Comparison of ENCODE assay signal across 28 cellular contexts in the genomic region with DNA sequence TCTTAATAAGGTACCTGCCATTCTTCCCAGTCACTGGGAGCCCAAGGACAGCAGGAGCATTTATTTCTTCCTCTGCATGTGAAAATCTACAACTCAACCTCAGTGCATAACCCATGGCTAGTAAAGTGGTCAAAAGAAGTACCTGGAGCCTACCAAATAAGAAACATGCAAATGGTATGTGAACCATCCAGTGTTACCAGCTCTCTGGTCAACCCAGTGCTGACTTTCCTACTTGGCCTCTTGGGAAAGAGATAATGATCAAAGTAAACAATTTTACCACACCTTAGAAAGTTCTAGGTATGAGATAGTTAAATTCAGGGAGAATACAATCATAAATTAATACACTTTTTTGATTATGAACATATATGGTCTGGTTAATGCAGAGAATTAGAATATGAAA.
DNase-seq lines count a peak whose midpoint lies in the region; ATAC-seq and TF ChIP-seq lines count a peak whose summit lies in the region.
"Had no signal": no experiment of that assay in that cellular context is flagged by ENCODE, and none has a peak within 500 bp of the region (broad histone marks: within the 10 kb centered on the region; RNA-seq: fewer than 3 reads in every experiment).

No MANE protein-coding gene starts in this region.

- H3K9me3 ChIP-seq in osteoblast (ENCODE audit: low read depth, low read length) (no peaks in the 10 kb centered on the region), MM.1S (replicated peaks; ENCODE audit: insufficient read depth, low read length) (no peaks in the 10 kb centered on the region)
- H3K9me3 ChIP-seq: pancreas had no signal

- no TSS peak for BruUV-seq in Calu3 (replicated peaks; lab: Mats Ljungman, UMichigan)

- H3K36me3 Mint-ChIP-seq in Calu3 (ENCODE audit: insufficient read depth, unreplicated experiment) (no peaks in the 10 kb centered on the region), chondrocyte (ENCODE audit: low read depth) (no peaks in the 10 kb centered on the region)
- H3K36me3 Mint-ChIP-seq: memory B cell had no signal

- H4K20me1 ChIP-seq in osteoblast (ENCODE audit: insufficient read depth, low read length) (no peaks in the 10 kb centered on the region), MM.1S (ENCODE audit: insufficient read depth, low read length) (no peaks in the 10 kb centered on the region)

- TF ChIP-seq CTCF in Calu3 (IDR thresholded peaks at IDR 0.05; ENCODE audit: unreplicated experiment) (no peak), LNCaP clone FGC (IDR thresholded peaks at IDR 0.05; ENCODE audit: control insufficient read depth, extremely low read depth, insufficient read depth) (no peak), epithelial cell of esophagus (IDR thresholded peaks at IDR 0.05; ENCODE audit: insufficient read depth, low read depth, low read length, missing control alignments) (no peak), osteoblast (IDR thresholded peaks at IDR 0.05; ENCODE audit: extremely low read depth, low read depth, low read length) (no peak), chondrocyte (IDR thresholded peaks at IDR 0.05) (no peak), MM.1S (IDR thresholded peaks at IDR 0.05; ENCODE audit: low read length) (no peak)

- DNase-seq in Calu3 = peak; percentile 40
- peak; percentile 51 for DNase-seq in LNCaP clone FGC (ENCODE audit: low read depth)
- DNase-seq in epithelial cell of esophagus (ENCODE audit: low read depth) = peak; percentile 77
- no peak for DNase-seq in osteoblast (ENCODE audit: insufficient read length, low spot score, missing footprints)
- DNase-seq in 8988T = no peak
- DNase-seq in chondrocyte (ENCODE audit: low spot score) = no peak
- DNase-seq in MM.1S = no peak
- DNase-seq in stimulated activated naive CD8-positive, alpha-beta T cell treated with anti-CD3 and anti-CD28 coated beads, Interleukin-15, amount 100 ng/mL, for 72 hours = no peak
- DNase-seq: activated naive CD4-positive, alpha-beta T cell; activated naive CD8-positive, alpha-beta T cell treated with anti-CD3 and anti-CD28 coated beads, Interleukin-2, amount 50 U/mL, for 24 hours; activated T-cell treated with anti-CD3 and anti-CD28 coated beads, Interleukin-2, amount 50 U/mL, for 4 hours; CD4-positive, alpha-beta T cell; cerebellar nuclear complex; H7; Karpas-422; left colon; NCI-H187; NCI-H2171 treated with DMSO at 0.1 percent for 48 hours; NCI-H510A; pancreas; small intestine; stimulated activated naive CD4-positive, alpha-beta T cell treated with Interleukin-2 at 50 U/mL for 16 hours had no signal

- no peak for ATAC-seq in stimulated activated naive CD8-positive, alpha-beta T cell treated with anti-CD3 and anti-CD28 coated beads, Interleukin-15, amount 100 ng/mL, for 72 hours
- ATAC-seq: activated naive CD8-positive, alpha-beta T cell treated with anti-CD3 and anti-CD28 coated beads, Interleukin-2, amount 50 U/mL, for 24 hours; activated T-cell treated with anti-CD3 and anti-CD28 coated beads, Interleukin-2, amount 50 U/mL, for 4 hours; left colon; pancreas had no signal

- intact Hi-C loops in Calu3 (cut with micrococcal nuclease; ENCODE audit: unreplicated experiment) = loop anchor here (5.0 kb wide), 1 partner anchor 83 kb away; no protein-coding TSS in a partner anchor

- H3K36me3 ChIP-seq in osteoblast (ENCODE audit: insufficient read depth, low read length) = no peaks in the 10 kb centered on the region
- H3K36me3 ChIP-seq in MM.1S (replicated peaks; ENCODE audit: insufficient read depth, low read length) = no peaks in the 10 kb centered on the region
- H3K36me3 ChIP-seq: pancreas had no signal

- no peak overlapping the region for H3K4me3 ChIP-seq in LNCaP clone FGC (ENCODE audit: low read depth, low read length)
- no peak overlapping the region for H3K4me3 ChIP-seq in epithelial cell of esophagus (ENCODE audit: low read length)
- no peak overlapping the region for H3K4me3 ChIP-seq in osteoblast (ENCODE audit: insufficient read depth, low read length)
- H3K4me3 ChIP-seq in MM.1S (ENCODE audit: low read length) = no peak overlapping the region
- H3K4me3 ChIP-seq: pancreas, SK-N-MC had no signal

- CTCF ChIA-PET in Calu3 (lab: Charles Lee) = interaction anchor here (1.3 to 2.2 kb wide), 3 partner anchors 8 to 334 kb away, joined by 3 to 7 read pairs (median 5); no protein-coding TSS in a partner anchor

- H3F3A ChIP-seq in MM.1S (ENCODE audit: insufficient read depth, low read length) = no peaks in the 10 kb centered on the region

- no peaks in the 10 kb centered on the region for H3K79me2 ChIP-seq in osteoblast (ENCODE audit: insufficient read depth, low read length)
- H3K79me2 ChIP-seq in MM.1S (ENCODE audit: low read length) = no peaks in the 10 kb centered on the region

- no peak overlapping the region for H3K4me3 Mint-ChIP-seq in Calu3 (ENCODE audit: low read depth, unreplicated experiment)
- H3K4me3 Mint-ChIP-seq in chondrocyte (ENCODE audit: unreplicated experiment) = no peak overlapping the region
- no peak overlapping the region for H3K4me3 Mint-ChIP-seq in stimulated activated naive CD8-positive, alpha-beta T cell treated with anti-CD3 and anti-CD28 coated beads, Interleukin-15, amount 100 ng/mL, for 72 hours
- H3K4me3 Mint-ChIP-seq: activated naive CD8-positive, alpha-beta T cell treated with anti-CD3 and anti-CD28 coated beads, Interleukin-2, amount 50 U/mL, for 24 hours; activated T-cell treated with anti-CD3 and anti-CD28 coated beads, Interleukin-2, amount 50 U/mL, for 4 hours; CD4-positive, alpha-beta T cell; memory B cell; neural crest cell; T-helper 1 cell treated with Interleukin-12 subunit alpha and Interleukin-12 subunit beta and Interleukin-4 antibody, amounts not matched to agents 30 μg/mL and 1 μg/mL, for 36 hours had no signal

- H3K27ac Mint-ChIP-seq in Calu3 (ENCODE audit: unreplicated experiment) = peak overlapping the region; percentile 90
- H3K27ac Mint-ChIP-seq in chondrocyte (ENCODE audit: unreplicated experiment) = no peak overlapping the region
- H3K27ac Mint-ChIP-seq in stimulated activated naive CD8-positive, alpha-beta T cell treated with anti-CD3 and anti-CD28 coated beads, Interleukin-15, amount 100 ng/mL, for 72 hours = no peak overlapping the region
- H3K27ac Mint-ChIP-seq: activated naive CD8-positive, alpha-beta T cell treated with anti-CD3 and anti-CD28 coated beads, Interleukin-2, amount 50 U/mL, for 24 hours; CD4-positive, alpha-beta T cell; memory B cell; T-helper 1 cell treated with Interleukin-12 subunit alpha and Interleukin-12 subunit beta and Interleukin-4 antibody, amounts not matched to agents 30 μg/mL and 1 μg/mL, for 36 hours had no signal

- peaks cover 3% of the 10 kb centered on the region for H3K9me3 Mint-ChIP-seq in Calu3 (ENCODE audit: low read depth, unreplicated experiment)
- no peaks in the 10 kb centered on the region for H3K9me3 Mint-ChIP-seq in chondrocyte (ENCODE audit: low read depth)
- peaks cover 0 to 4% of the 10 kb centered on the region in 2 donors for H3K9me3 Mint-ChIP-seq in stimulated activated naive CD8-positive, alpha-beta T cell treated with anti-CD3 and anti-CD28 coated beads, Interleukin-15, amount 100 ng/mL, for 72 hours
- H3K9me3 Mint-ChIP-seq: activated naive CD8-positive, alpha-beta T cell treated with anti-CD3 and anti-CD28 coated beads, Interleukin-2, amount 50 U/mL, for 24 hours; activated T-cell treated with anti-CD3 and anti-CD28 coated beads, Interleukin-2, amount 50 U/mL, for 4 hours; CD4-positive, alpha-beta T cell; memory B cell; neural crest cell; T-helper 1 cell treated with Interleukin-12 subunit alpha and Interleukin-12 subunit beta and Interleukin-4 antibody, amounts not matched to agents 30 μg/mL and 1 μg/mL, for 36 hours had no signal

- H2AFZ ChIP-seq in osteoblast (ENCODE audit: low read length) = no peak overlapping the region
- no peak overlapping the region for H2AFZ ChIP-seq in MM.1S (ENCODE audit: low read length)

- H3K4me2 ChIP-seq in osteoblast (ENCODE audit: insufficient read depth, low read length) (no peak overlapping the region), MM.1S (ENCODE audit: low read depth, low read length) (no peak overlapping the region)

- H3K9ac ChIP-seq in MM.1S (ENCODE audit: low read length) = no peak overlapping the region

- H3K4me1 Mint-ChIP-seq in Calu3 (ENCODE audit: low read depth, unreplicated experiment) = peaks cover 47% of the 10 kb centered on the region
- peaks cover 48% of the 10 kb centered on the region for H3K4me1 Mint-ChIP-seq in chondrocyte (ENCODE audit: low read depth)
- no peaks in the 10 kb centered on the region for H3K4me1 Mint-ChIP-seq in stimulated activated naive CD8-positive, alpha-beta T cell treated with anti-CD3 and anti-CD28 coated beads, Interleukin-15, amount 100 ng/mL, for 72 hours
- H3K4me1 Mint-ChIP-seq: memory B cell had no signal

- H3K27me3 Mint-ChIP-seq in Calu3 (ENCODE audit: unreplicated experiment) (no peaks in the 10 kb centered on the region), chondrocyte (ENCODE audit: low read depth) (no peaks in the 10 kb centered on the region)
- peaks cover 42% of the 10 kb centered on the region for H3K27me3 Mint-ChIP-seq in stimulated activated naive CD8-positive, alpha-beta T cell treated with anti-CD3 and anti-CD28 coated beads, Interleukin-15, amount 100 ng/mL, for 72 hours

- peak overlapping the region; percentile 96 for H3K27ac ChIP-seq in osteoblast (ENCODE audit: low read depth, low read length)
- no peak overlapping the region for H3K27ac ChIP-seq in MM.1S (ENCODE audit: low read length)
- H3K27ac ChIP-seq: HL-60, RWPE1, SK-N-MC had no signal

- H3K9me2 ChIP-seq in MM.1S (replicated peaks; ENCODE audit: insufficient read depth, low read length) = no peaks in the 10 kb centered on the region

- H3K4me1 ChIP-seq in osteoblast (ENCODE audit: insufficient read depth, low read length) (peaks cover 40% of the 10 kb centered on the region), MM.1S (ENCODE audit: low read length) (no peaks in the 10 kb centered on the region)
- H3K4me1 ChIP-seq: pancreas had no signal

- no peaks in the 10 kb centered on the region for H3K27me3 ChIP-seq in osteoblast (ENCODE audit: insufficient read depth, low read length)
- H3K27me3 ChIP-seq in MM.1S (replicated peaks; ENCODE audit: insufficient read depth, low read length) = no peaks in the 10 kb centered on the region
- H3K27me3 ChIP-seq: pancreas had no signal

Comparison
In these comparisons a context has a peak if more than half of its experiments do, and no peak if none do; other contexts are left out.
1. DNase-seq: peak in Calu3 (single experiment), LNCaP clone FGC (single experiment) and epithelial cell of esophagus (single experiment); none in osteoblast (single experiment), 8988T (single experiment), chondrocyte (single experiment), MM.1S (single experiment) and stimulated activated naive CD8-positive, alpha-beta T cell treated with anti-CD3 and anti-CD28 coated beads, Interleukin-15, amount 100 ng/mL, for 72 hours (0 of 2).